ENCODE assay signal across 10 cellular contexts in genomic region chr1:21956720-21957552, GRCh38. TPM values are rescaled to one million over a fixed set of nuclear protein-coding genes. Genes with fewer than 3 reads are reported as not detected.
DNase-seq lines count a peak whose midpoint lies in the region; ATAC-seq and TF ChIP-seq lines count a peak whose summit lies in the region.
"Had no signal": no experiment of that assay in that cellular context is flagged by ENCODE, and none has a peak within 500 bp of the region (broad histone marks: within the 10 kb centered on the region; RNA-seq: fewer than 3 reads in every experiment).

No MANE protein-coding gene starts in this region.

- H3K4me1 ChIP-seq in aorta (ENCODE audit: control insufficient read depth in 1 of 2, insufficient read depth in 2 of 2, low read length in 2 of 2) = no peaks in the 10 kb centered on the region

- no peaks in the 10 kb centered on the region for H3K27me3 ChIP-seq in aorta (ENCODE audit: control insufficient read depth in 1 of 2, insufficient read depth in 2 of 2, low read length in 1 of 2)
- H3K27me3 ChIP-seq: SJSA1 had no signal

- no peaks in the 10 kb centered on the region for H3K36me3 ChIP-seq in aorta (ENCODE audit: control insufficient read depth in 1 of 2, insufficient read depth in 2 of 2, low read length in 1 of 2)
- H3K36me3 ChIP-seq: SJSA1 had no signal

- peak overlapping the region in 1 of 2 donors; percentile 55 for H3K27ac ChIP-seq in aorta (ENCODE audit: low read depth in 1 of 2, low read length in 2 of 2)
- H3K27ac ChIP-seq: SJSA1 had no signal

- ATAC-seq in aorta (ENCODE audit: low FRiP score) = peak; percentile 71
- ATAC-seq in HG03460 (IDR thresholded peaks at IDR 0.05; ENCODE audit: unreplicated experiment) = no peak

- peak overlapping the region; percentile 44 to 66 (median 45) for H3K27ac Mint-ChIP-seq in nephron

- no peaks in the 10 kb centered on the region for H3K9me3 Mint-ChIP-seq in nephron

- no peaks in the 10 kb centered on the region for H3K36me3 Mint-ChIP-seq in nephron (ENCODE audit: low read depth)

- WGBS in aorta, 2 donors = 52 to 64% methylated on average over 17 to 18 of the region's 18 CpGs

- TF ChIP-seq CTCF in nephron (IDR thresholded peaks at IDR 0.05; ENCODE audit: unreplicated experiment in 3 of 3) = no peak

- no peaks in the 10 kb centered on the region for H3K9me3 ChIP-seq in aorta (ENCODE audit: control insufficient read depth, low read length)
- H3K9me3 ChIP-seq: SJSA1 had no signal

- H3K27me3 Mint-ChIP-seq in nephron (ENCODE audit: low read depth) = no peaks in the 10 kb centered on the region

- H3K4me3 Mint-ChIP-seq in nephron = no peak overlapping the region

- intact Hi-C loops in aorta (cut with DNase I) = no loop called here

- no peak overlapping the region for H3K4me3 ChIP-seq in aorta (ENCODE audit: low read length in 2 of 2)
- H3K4me3 ChIP-seq: SJSA1 had no signal

- peaks cover 48% of the 10 kb centered on the region for H3K4me1 Mint-ChIP-seq in nephron

- peak; percentile 49 for DNase-seq in SIG-M5 treated with dmso at 0.1 percent for 504 hours (lab: John Stamatoyannopoulos, UW; ENCODE audit: unreplicated experiment)
- no peak for DNase-seq in SIG-M5 (lab: John Stamatoyannopoulos, UW)
- peak; percentile 52 to 72 for DNase-seq in activated CD4-positive, alpha-beta T cell treated with anti-CD3 and anti-CD28 coated beads for 4 hours
- peak; percentile 25 for DNase-seq in effector CD8-positive, alpha-beta T cell (lab: John Stamatoyannopoulos, UW)
- DNase-seq in aorta = peak; percentile 73 to 81
- no peak for DNase-seq in retina

RNA-seq across cellular contexts. Expression of gene HSPG2, which starts 19.8 kb away (rescaled TPM):
- 1,000 to 10,000 TPM in 1 of 2 donors, 100 to 1,000 TPM in 1; 868 to 1,205 TPM for total RNA-seq in aorta
- polyA plus RNA-seq in aorta = 100 to 1,000 TPM in 1 of 2 donors, 10 to 100 TPM in 1; 49.1 to 268 TPM

RNA-seq across cellular contexts. Expression of gene CELA3B, which starts 19.9 kb away (rescaled TPM):
- 1 to 10 TPM; 1.0 to 1.8 TPM for total RNA-seq in aorta
- 1 to 10 TPM; 2.5 to 7.5 TPM for polyA plus RNA-seq in aorta
- total RNA-seq: SJSA1 had no signal
- polyA plus RNA-seq: BJ had no signal

RNA-seq across cellular contexts. Expression of gene CELA3A, which starts 44.5 kb away (rescaled TPM):
- total RNA-seq in aorta = 1 to 10 TPM; 5.0 to 5.2 TPM
- polyA plus RNA-seq in aorta = 1 to 10 TPM; 8.5 to 9.5 TPM
- total RNA-seq: SJSA1 had no signal
- polyA plus RNA-seq: BJ had no signal

Comparison
In these comparisons a context has a peak if more than half of its experiments do, and no peak if none do; other contexts are left out.
1. DNase-seq: peak in SIG-M5 treated with dmso at 0.1 percent for 504 hours (single experiment), activated CD4-positive, alpha-beta T cell treated with anti-CD3 and anti-CD28 coated beads for 4 hours (2 of 2), effector CD8-positive, alpha-beta T cell (single experiment) and aorta (2 of 2); none in SIG-M5 (single experiment) and retina (single experiment).